Comparison of ENCODE assay signal across 1 cellular context in the genomic region with DNA sequence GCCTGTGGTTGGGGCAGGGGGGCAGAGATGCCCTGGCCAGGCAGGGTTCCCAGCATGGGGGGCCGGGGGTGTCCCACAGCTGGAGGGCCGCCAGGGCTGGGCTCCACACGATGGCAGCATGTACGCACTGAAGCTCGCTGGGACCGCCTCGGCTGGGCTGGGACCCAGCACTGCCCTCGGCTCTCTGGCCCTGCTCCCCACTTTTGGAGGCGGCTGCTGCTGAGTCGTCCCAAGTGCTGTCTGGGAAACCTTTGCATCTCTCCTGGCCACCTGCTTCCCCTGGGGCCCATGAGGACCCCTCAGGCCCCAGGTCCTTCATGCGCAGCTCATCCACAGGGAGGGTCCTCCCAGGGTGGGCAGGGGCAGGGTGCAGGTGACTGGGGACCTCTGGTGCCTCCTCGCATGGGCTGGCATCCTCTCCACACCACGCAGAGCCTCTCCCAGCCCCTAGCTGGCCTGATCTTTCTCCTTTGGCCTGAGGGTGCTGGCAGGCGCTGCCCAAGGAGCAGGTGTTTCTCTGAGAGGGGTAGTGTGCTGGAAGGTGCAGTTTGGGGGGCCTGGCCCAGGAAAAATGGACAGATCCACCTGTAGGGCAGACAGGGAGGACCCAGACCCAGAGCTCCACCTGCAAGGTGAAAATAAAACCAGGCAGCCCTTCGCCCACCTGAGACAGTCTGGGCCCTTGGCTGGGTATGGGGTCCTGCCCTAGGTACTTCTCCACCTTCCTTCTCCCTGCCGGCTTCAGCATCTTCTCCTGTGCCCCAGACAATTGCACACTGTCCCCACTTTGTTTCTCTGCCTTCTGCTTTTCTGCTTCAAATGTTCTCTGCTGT.
A peak's percentile ranks its signal among the peaks of the same experiment; 100 is the strongest.
TF ChIP-seq lines count a peak whose summit lies in the region.

No MANE protein-coding gene starts in this region.

TF ChIP-seq in HepG2, 621 proteins besides CTCF, POLR2A, EP300 and RAD21:
- TF ChIP-seq MXI1 (IDR thresholded peaks at IDR 0.05; ENCODE audit: borderline replicate concordance, low read depth, low read length): no peak
- peak; percentile 20; the same call in 1 of the 2 replicates for TF ChIP-seq ZNF687 (CRISPR knock-in tag; IDR thresholded peaks at IDR 0.05)
- TF ChIP-seq MIER2 (CRISPR knock-in tag; IDR thresholded peaks at IDR 0.05): no peak
